9 cellular contexts compared by ENCODE assay signal in genomic region chr1:150874455-150875196, GRCh38. TPM values are rescaled to one million over a fixed set of nuclear protein-coding genes. Genes with fewer than 3 reads are reported as not detected.
A peak's percentile ranks its signal among the peaks of the same experiment; 100 is the strongest.
DNase-seq lines count a peak whose midpoint lies in the region; ATAC-seq and TF ChIP-seq lines count a peak whose summit lies in the region.
"Had no signal": no experiment of that assay in that cellular context is flagged by ENCODE, and none has a peak within 500 bp of the region (broad histone marks: within the 10 kb centered on the region; RNA-seq: fewer than 3 reads in every experiment).

No MANE protein-coding gene starts in this region.

- H3K27ac Mint-ChIP-seq in brain = peak overlapping the region; percentile 92 to 100 (median 98)

- H3K36me3 Mint-ChIP-seq in brain = peaks cover 38% of the 10 kb centered on the region

- H3K4me3 Mint-ChIP-seq in brain = peak overlapping the region; percentile 94 to 99 (median 97)

- no peaks in the 10 kb centered on the region for H3K27me3 ChIP-seq in left ventricle myocardium inferior (ENCODE audit: low read depth)
- H3K27me3 ChIP-seq in mononuclear cell (ENCODE audit: insufficient read depth, low read length) = no peaks in the 10 kb centered on the region

- H3K27me3 Mint-ChIP-seq in brain = no peaks in the 10 kb centered on the region

- intact Hi-C loops in left ventricle myocardium inferior (cut with micrococcal nuclease) = no loop called here
- intact Hi-C loops in Right ventricle myocardium inferior (cut with DNase I) = loop anchor here (5.0 to 10.0 kb wide), 3 partner anchors 53 to 270 kb away; partner anchors contain the start of genes CERS2, SEMA6C and SETDB1

- H3K4me1 ChIP-seq in left ventricle myocardium inferior (peaks cover 47% of the 10 kb centered on the region), mononuclear cell (ENCODE audit: insufficient read depth, low read length) (peaks cover 32% of the 10 kb centered on the region)

- peak overlapping the region; percentile 95 for H3K27ac ChIP-seq in left ventricle myocardium inferior (replicated peaks)

- no peak for DNase-seq in left ventricle myocardium inferior
- no peak for DNase-seq in Right ventricle myocardium inferior (ENCODE audit: missing footprints)
- DNase-seq in NCI-H2196 (lab: John Stamatoyannopoulos, UW; ENCODE audit: unreplicated experiment) = no peak
- DNase-seq in SKM-1 treated with dmso at 0.1 percent for 144 hours (lab: John Stamatoyannopoulos, UW; ENCODE audit: unreplicated experiment) = no peak
- no peak for DNase-seq in globus pallidus (ENCODE audit: low spot score)

- H3K4me3 ChIP-seq in left ventricle myocardium inferior = peak overlapping the region; percentile 93
- peak overlapping the region; percentile 6 for H3K4me3 ChIP-seq in mononuclear cell (ENCODE audit: low read length)

- no peak for ATAC-seq in Right ventricle myocardium inferior
- no peak for ATAC-seq in HG03457 (IDR thresholded peaks at IDR 0.05; ENCODE audit: unreplicated experiment)

- H3K9me3 ChIP-seq in left ventricle myocardium inferior (replicated peaks) (no peaks in the 10 kb centered on the region), mononuclear cell (ENCODE audit: low read depth, low read length) (no peaks in the 10 kb centered on the region)

- TF ChIP-seq CTCF in left ventricle myocardium inferior (IDR thresholded peaks at IDR 0.05; ENCODE audit: borderline replicate concordance) (no peak), brain (conservative IDR thresholded peaks at IDR 0.05) (no peak)

- H3K4me1 Mint-ChIP-seq in brain = peaks cover 40% of the 10 kb centered on the region

- peaks cover 0 to 5% (median 0%) of the 10 kb centered on the region in 5 experiments for H3K9me3 Mint-ChIP-seq in brain

- H3K36me3 ChIP-seq in left ventricle myocardium inferior = peaks cover 9% of the 10 kb centered on the region

RNA-seq across cellular contexts. Expression of gene ARNT, which starts 1.8 kb away (rescaled TPM):
- total RNA-seq in left ventricle myocardium inferior (26.5 TPM), Right ventricle myocardium inferior (28.9 TPM), mononuclear cell (38.5 TPM)
- polyA plus RNA-seq in brain (ENCODE audit: insufficient read depth, low read depth, low replicate concordance) = 25.3 TPM

RNA-seq across cellular contexts. Expression of gene CTXND2, which starts 12.3 kb away (rescaled TPM):
- not detected for total RNA-seq in left ventricle myocardium inferior
- not detected for total RNA-seq in Right ventricle myocardium inferior
- polyA plus RNA-seq in brain (ENCODE audit: insufficient read depth, low read depth, low replicate concordance) = not detected
- not detected for total RNA-seq in mononuclear cell
- total RNA-seq: RPMI7951 had no signal

RNA-seq across cellular contexts. Expression of gene SETDB1, which starts 51.5 kb away (rescaled TPM):
- total RNA-seq in left ventricle myocardium inferior (17.2 TPM), Right ventricle myocardium inferior (16.2 TPM), mononuclear cell (47.3 TPM)
- polyA plus RNA-seq in brain (ENCODE audit: insufficient read depth, low read depth, low replicate concordance) = 46.6 TPM
